Comparison of ENCODE assay signal across 20 cellular contexts in genomic region chr2:164438490-164439205, GRCh38.
"Had no signal": no experiment of that assay in that cellular context is flagged by ENCODE, and none has a peak within 500 bp of the region (broad histone marks: within the 10 kb centered on the region; RNA-seq: fewer than 3 reads in every experiment).

No MANE protein-coding gene starts in this region.

- H3K36me3 ChIP-seq: cardiac muscle cell, lower lobe of right lung, prostate gland, thyroid gland had no signal

- DNase-seq: activated CD4-positive, alpha-beta T cell treated with anti-CD3 and anti-CD28 coated beads for 48 hours; activated CD8-positive, alpha-beta memory T cell treated with anti-CD3 and anti-CD28 coated beads, Interleukin-2, amount 10 ng/mL, durations not matched to agents 7 days and 5 days; activated CD8-positive, alpha-beta T cell treated with anti-CD3 and anti-CD28 coated beads for 36 hours; activated effector memory CD4-positive, alpha-beta T cell treated with anti-CD3 and anti-CD28 coated beads, Interleukin-2, amount 50 U/mL, for 16 hours; activated naive CD4-positive, alpha-beta T cell treated with anti-CD3 and anti-CD28 coated beads, Interleukin-2, amount 10 ng/mL, durations not matched to agents 7 days and 5 days; activated T-cell treated with anti-CD3 and anti-CD28 coated beads for 4 hours; amygdala; erythroblast; foreskin fibroblast; kidney; lower lobe of right lung; naive thymus-derived CD8-positive, alpha-beta T cell; right cardiac atrium; substantia nigra; T-helper 17 cell; thyroid gland had no signal

- H3K27me3 ChIP-seq: cardiac muscle cell, thyroid gland had no signal

- ATAC-seq: activated CD8-positive, alpha-beta memory T cell treated with anti-CD3 and anti-CD28 coated beads, Interleukin-2, amount 10 ng/mL, durations not matched to agents 7 days and 5 days; activated CD8-positive, alpha-beta T cell treated with anti-CD3 and anti-CD28 coated beads for 36 hours; left lobe of liver; lower lobe of right lung; naive thymus-derived CD8-positive, alpha-beta T cell; right cardiac atrium; T-helper 17 cell had no signal

- H3K4me1 ChIP-seq: lower lobe of right lung, prostate gland, thyroid gland had no signal

- H3K36me3 Mint-ChIP-seq: activated CD8-positive, alpha-beta memory T cell treated with anti-CD3 and anti-CD28 coated beads, Interleukin-2, amount 10 ng/mL, durations not matched to agents 7 days and 5 days; activated naive CD4-positive, alpha-beta T cell treated with anti-CD3 and anti-CD28 coated beads, Interleukin-2, amount 10 ng/mL, durations not matched to agents 7 days and 5 days; naive thymus-derived CD8-positive, alpha-beta T cell had no signal

- H3K4me3 ChIP-seq: cardiac muscle cell, lower lobe of right lung, prostate gland, thyroid gland had no signal

- H3K4me1 Mint-ChIP-seq: activated CD8-positive, alpha-beta memory T cell treated with anti-CD3 and anti-CD28 coated beads, Interleukin-2, amount 10 ng/mL, durations not matched to agents 7 days and 5 days; activated naive CD4-positive, alpha-beta T cell treated with anti-CD3 and anti-CD28 coated beads, Interleukin-2, amount 10 ng/mL, durations not matched to agents 7 days and 5 days; naive thymus-derived CD8-positive, alpha-beta T cell; T-helper 17 cell had no signal

- H3K4me3 Mint-ChIP-seq: activated CD8-positive, alpha-beta memory T cell treated with anti-CD3 and anti-CD28 coated beads, Interleukin-2, amount 10 ng/mL, durations not matched to agents 7 days and 5 days; activated CD8-positive, alpha-beta T cell treated with anti-CD3 and anti-CD28 coated beads for 36 hours; activated naive CD4-positive, alpha-beta T cell treated with anti-CD3 and anti-CD28 coated beads, Interleukin-2, amount 10 ng/mL, durations not matched to agents 7 days and 5 days; naive thymus-derived CD8-positive, alpha-beta T cell; stimulated activated naive CD8-positive, alpha-beta T cell treated with anti-CD3 and anti-CD28 coated beads, Interleukin-15, Interleukin-2, amounts not matched to agents 100 ng/mL and 50 ng/mL, for 24 hours; T-helper 17 cell had no signal

- H3K27me3 Mint-ChIP-seq: activated CD8-positive, alpha-beta memory T cell treated with anti-CD3 and anti-CD28 coated beads, Interleukin-2, amount 10 ng/mL, durations not matched to agents 7 days and 5 days; activated CD8-positive, alpha-beta T cell treated with anti-CD3 and anti-CD28 coated beads for 36 hours; activated naive CD4-positive, alpha-beta T cell treated with anti-CD3 and anti-CD28 coated beads, Interleukin-2, amount 10 ng/mL, durations not matched to agents 7 days and 5 days; naive thymus-derived CD8-positive, alpha-beta T cell; stimulated activated naive CD8-positive, alpha-beta T cell treated with anti-CD3 and anti-CD28 coated beads, Interleukin-15, Interleukin-2, amounts not matched to agents 100 ng/mL and 50 ng/mL, for 24 hours; T-helper 17 cell had no signal

- H3K9me3 Mint-ChIP-seq: activated CD8-positive, alpha-beta T cell treated with anti-CD3 and anti-CD28 coated beads for 36 hours; activated naive CD4-positive, alpha-beta T cell treated with anti-CD3 and anti-CD28 coated beads, Interleukin-2, amount 10 ng/mL, durations not matched to agents 7 days and 5 days had no signal

- H3K27ac ChIP-seq: cardiac muscle cell, lower lobe of right lung, prostate gland, thyroid gland had no signal

- H3K9me3 ChIP-seq: lower lobe of right lung, prostate gland, thyroid gland had no signal

- H3K27ac Mint-ChIP-seq: activated CD8-positive, alpha-beta memory T cell treated with anti-CD3 and anti-CD28 coated beads, Interleukin-2, amount 10 ng/mL, durations not matched to agents 7 days and 5 days; activated CD8-positive, alpha-beta T cell treated with anti-CD3 and anti-CD28 coated beads for 36 hours; activated naive CD4-positive, alpha-beta T cell treated with anti-CD3 and anti-CD28 coated beads, Interleukin-2, amount 10 ng/mL, durations not matched to agents 7 days and 5 days; naive thymus-derived CD8-positive, alpha-beta T cell; stimulated activated naive CD8-positive, alpha-beta T cell treated with anti-CD3 and anti-CD28 coated beads, Interleukin-15, Interleukin-2, amounts not matched to agents 100 ng/mL and 50 ng/mL, for 24 hours; T-helper 17 cell had no signal
